1 cellular context compared by ENCODE assay signal in the genomic region with DNA sequence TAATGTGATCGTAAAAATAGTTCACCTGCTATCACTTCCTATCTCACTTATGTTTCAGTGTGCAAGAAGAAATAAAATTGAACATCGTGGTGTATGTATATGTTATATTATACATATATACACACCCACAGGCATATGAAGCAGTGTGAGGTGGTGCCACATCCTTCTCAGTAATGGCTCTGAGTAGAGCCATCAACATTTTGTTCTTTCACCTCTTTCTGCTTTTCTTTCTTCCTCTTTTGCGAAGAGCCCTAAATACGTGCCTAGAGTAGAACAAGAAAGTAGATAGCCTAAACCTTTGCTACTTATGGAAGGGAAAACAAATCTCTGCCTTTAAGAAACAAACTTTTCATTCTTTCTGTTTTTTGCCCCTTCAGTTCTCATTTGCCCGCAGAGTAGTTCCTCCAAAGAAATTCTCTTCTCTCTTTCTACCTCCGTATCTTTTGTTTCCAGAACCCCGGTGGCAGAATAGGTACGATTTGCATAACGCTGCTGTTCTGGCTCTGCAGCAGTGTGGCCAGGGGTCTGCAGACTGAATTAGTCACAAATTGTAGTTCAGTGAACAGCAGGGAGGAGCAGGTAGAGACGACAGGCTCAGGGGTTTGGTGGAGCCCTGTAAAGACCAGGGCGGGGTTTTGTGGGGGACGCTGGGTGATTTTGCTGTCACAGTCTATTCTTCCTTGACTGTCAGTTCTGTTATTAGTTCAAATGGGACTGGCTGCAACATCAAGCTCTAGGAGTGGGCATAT.
TF ChIP-seq lines count a peak whose summit lies in the region.

No MANE protein-coding gene starts in this region.

TF ChIP-seq in H1, 55 proteins besides CTCF, POLR2A, EP300 and RAD21:
- TF ChIP-seq, protein P1, sequence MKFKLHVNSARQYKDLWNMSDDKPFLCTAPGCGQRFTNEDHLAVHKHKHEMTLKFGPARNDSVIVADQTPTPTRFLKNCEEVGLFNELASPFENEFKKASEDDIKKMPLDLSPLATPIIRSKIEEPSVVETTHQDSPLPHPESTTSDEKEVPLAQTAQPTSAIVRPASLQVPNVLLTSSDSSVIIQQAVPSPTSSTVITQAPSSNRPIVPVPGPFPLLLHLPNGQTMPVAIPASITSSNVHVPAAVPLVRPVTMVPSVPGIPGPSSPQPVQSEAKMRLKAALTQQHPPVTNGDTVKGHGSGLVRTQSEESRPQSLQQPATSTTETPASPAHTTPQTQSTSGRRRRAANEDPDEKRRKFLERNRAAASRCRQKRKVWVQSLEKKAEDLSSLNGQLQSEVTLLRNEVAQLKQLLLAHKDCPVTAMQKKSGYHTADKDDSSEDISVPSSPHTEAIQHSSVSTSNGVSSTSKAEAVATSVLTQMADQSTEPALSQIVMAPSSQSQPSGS (IDR thresholded peaks at IDR 0.05; ENCODE audit: low read length), result no peak
- no peak for TF ChIP-seq KDM5A (IDR thresholded peaks at IDR 0.05; ENCODE audit: low read length)
- no peak for TF ChIP-seq EGR1 (IDR thresholded peaks at IDR 0.05; ENCODE audit: borderline replicate concordance, low read depth, low read length)
- TF ChIP-seq POU5F1 (IDR thresholded peaks at IDR 0.05; ENCODE audit: low read depth, low read length), result no peak
- TF ChIP-seq CTBP2 (IDR thresholded peaks at IDR 0.05; ENCODE audit: borderline replicate concordance, insufficient read depth, insufficient read length, low read length), result no peak
- no peak for TF ChIP-seq ZNF274 (IDR thresholded peaks at IDR 0.05; ENCODE audit: borderline replicate concordance, extremely low read depth, low read length)
- no peak for TF ChIP-seq SRF (IDR thresholded peaks at IDR 0.05; ENCODE audit: low read depth, low read length)
- TF ChIP-seq YY1 (IDR thresholded peaks at IDR 0.05; ENCODE audit: low read depth, low read length), result no peak
- TF ChIP-seq NANOG (IDR thresholded peaks at IDR 0.05; ENCODE audit: insufficient read depth, low read depth, low read length, poor library complexity, severe bottlenecking), result no peak
- TF ChIP-seq TAF1 (IDR thresholded peaks at IDR 0.05; ENCODE audit: low read depth, low read length), result no peak
- no peak for TF ChIP-seq GTF2F1 (IDR thresholded peaks at IDR 0.05; ENCODE audit: borderline replicate concordance, low read depth, low read length)
- TF ChIP-seq POLR2AphosphoS5 (IDR thresholded peaks at IDR 0.05; ENCODE audit: low read depth, low read length), result no peak
- no peak for TF ChIP-seq SP2 (IDR thresholded peaks at IDR 0.05; ENCODE audit: low read length)
- TF ChIP-seq EZH2 (IDR thresholded peaks at IDR 0.05; ENCODE audit: low read depth, low read length, severe bottlenecking), result no peak
- TF ChIP-seq SIX5 (IDR thresholded peaks at IDR 0.05; ENCODE audit: low read depth, low read length), result no peak
- TF ChIP-seq TEAD4 (IDR thresholded peaks at IDR 0.05; ENCODE audit: low read depth, low read length), result no peak
- TF ChIP-seq ASH2L (IDR thresholded peaks at IDR 0.05; ENCODE audit: low read length), result no peak
- TF ChIP-seq KDM4A (IDR thresholded peaks at IDR 0.05; ENCODE audit: low read depth, low read length, severe bottlenecking), result no peak
- TF ChIP-seq TBP (IDR thresholded peaks at IDR 0.05; ENCODE audit: low read depth, low read length), result no peak
- TF ChIP-seq FOSL1 (IDR thresholded peaks at IDR 0.05; ENCODE audit: insufficient read depth, low read depth, low read length), result no peak
